In the genomic region with DNA sequence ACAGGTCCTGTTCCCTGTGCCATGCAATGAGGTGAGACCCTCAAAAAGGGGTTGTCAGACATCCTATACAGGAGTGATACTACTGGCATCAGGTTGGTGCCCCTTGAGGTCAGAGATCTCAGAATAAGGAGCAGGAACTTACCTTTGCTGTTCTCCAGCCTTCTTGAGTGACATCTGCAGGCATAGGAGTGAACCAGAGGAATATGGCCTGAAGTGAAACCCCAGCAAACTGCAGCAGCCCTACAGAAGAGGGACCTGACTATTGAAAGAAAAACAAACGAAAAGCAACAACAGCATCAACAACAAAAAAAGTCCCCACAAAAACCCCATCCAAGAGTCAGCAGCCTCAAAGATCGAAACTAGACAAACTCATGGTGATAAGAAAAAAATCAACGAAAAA, we compare ENCODE assay signal across 39 cellular contexts.
"Had no signal": no experiment of that assay in that cellular context is flagged by ENCODE, and none has a peak within 500 bp of the region (broad histone marks: within the 10 kb centered on the region; RNA-seq: fewer than 3 reads in every experiment).

No MANE protein-coding gene starts in this region.

- FAIRE-seq: astrocyte, bronchial epithelial cell had no signal

- H3K27ac Mint-ChIP-seq: activated naive CD4-positive, alpha-beta T cell treated with anti-CD3 and anti-CD28 coated beads for 36 hours; activated naive CD4-positive, alpha-beta T cell treated with anti-CD3 and anti-CD28 coated beads, Interleukin-2, amount 10 ng/mL, durations not matched to agents 7 days and 5 days; activated naive CD4-positive, alpha-beta T cell treated with anti-CD3 and anti-CD28 coated beads, Interleukin-2, amount 50 U/mL, for 24 hours; activated naive CD4-positive, alpha-beta T cell treated with anti-CD3 and anti-CD28 coated beads, Interleukin-2, amount 50 U/mL, for 72 hours; activated naive CD8-positive, alpha-beta T cell; activated naive CD8-positive, alpha-beta T cell treated with anti-CD3 and anti-CD28 coated beads for 36 hours; activated naive CD8-positive, alpha-beta T cell treated with anti-CD3 and anti-CD28 coated beads, Interleukin-2, amount 10 ng/mL, durations not matched to agents 7 days and 5 days; activated naive CD8-positive, alpha-beta T cell treated with anti-CD3 and anti-CD28 coated beads, Interleukin-2, amount 50 U/mL, for 24 hours; activated T-cell treated with anti-CD3 and anti-CD28 coated beads, Interleukin-2, amount 50 U/mL, for 24 hours; activated T-cell treated with anti-CD3 and anti-CD28 coated beads, Interleukin-2, amount 50 U/mL, for 72 hours; activated T-helper 1 cell treated with anti-CD3 and anti-CD28 coated beads, Interleukin-12 subunit alpha, Interleukin-12 subunit beta, Interleukin-2, Interleukin-4 antibody, amounts not matched to agents 30 ng/mL and 10 ng/mL and 1 ng/mL, durations not matched to agents 14 hours and 24 hours and 36 hours; activated T-helper 17 cell treated with anti-CD3 and anti-CD28 coated beads, Interleukin-2, amount 50 U/mL, for 72 hours; activated T-helper 2 cell treated with anti-CD3 and anti-CD28 coated beads, Interferon-gamma antibody, Interleukin-2, Interleukin-4, amounts not matched to agents 10 μg/mL and 5 μg/mL and 100 μg/mL, durations not matched to agents 14 hours and 24 hours and 36 hours; brain had no signal

- DNase-seq: activated effector memory CD4-positive, alpha-beta T cell treated with anti-CD3 and anti-CD28 coated beads, Interleukin-2, amount 50 U/mL, for 16 hours; activated effector memory CD4-positive, alpha-beta T cell treated with Interleukin-2 at 50 U/mL for 16 hours; activated gamma-delta T cell; activated gamma-delta T cell treated with Interleukin-2 at 50 U/mL for 16 hours; activated naive CD4-positive, alpha-beta T cell; activated naive CD4-positive, alpha-beta T cell treated with anti-CD3 and anti-CD28 coated beads for 36 hours; activated naive CD4-positive, alpha-beta T cell treated with anti-CD3 and anti-CD28 coated beads, Interleukin-2, amount 10 ng/mL, durations not matched to agents 7 days and 5 days; activated naive CD4-positive, alpha-beta T cell treated with anti-CD3 and anti-CD28 coated beads, Interleukin-2, amount 50 U/mL, for 16 hours; activated naive CD4-positive, alpha-beta T cell treated with Interleukin-2 at 50 U/mL for 16 hours; activated naive CD8-positive, alpha-beta T cell treated with anti-CD3 and anti-CD28 coated beads for 36 hours; activated naive CD8-positive, alpha-beta T cell treated with anti-CD3 and anti-CD28 coated beads, Interleukin-2, amount 10 ng/mL, durations not matched to agents 7 days and 5 days; activated naive CD8-positive, alpha-beta T cell treated with anti-CD3 and anti-CD28 coated beads, Interleukin-2, amount 50 U/mL, for 24 hours; activated T-cell treated with anti-CD3 and anti-CD28 coated beads, Interleukin-2, amount 50 U/mL, for 24 hours; activated T-cell treated with anti-CD3 and anti-CD28 coated beads, Interleukin-2, amount 50 U/mL, for 4 hours; activated T-cell treated with anti-CD3 and anti-CD28 coated beads, Interleukin-2, amount 50 U/mL, for 48 hours; activated T-cell treated with anti-CD3 and anti-CD28 coated beads, Interleukin-2, amount 50 U/mL, for 72 hours; adrenal gland; amniotic stem cell; amygdala; anterior cingulate cortex; aorta; body of pancreas; brain microvascular endothelial cell; caudate nucleus; central memory CD4-positive, alpha-beta T cell; cerebellar nuclear complex had no signal

- H3K4me1 Mint-ChIP-seq: activated naive CD4-positive, alpha-beta T cell treated with anti-CD3 and anti-CD28 coated beads, Interleukin-2, amount 10 ng/mL, durations not matched to agents 7 days and 5 days; activated naive CD4-positive, alpha-beta T cell treated with anti-CD3 and anti-CD28 coated beads, Interleukin-2, amount 50 U/mL, for 24 hours; activated naive CD8-positive, alpha-beta T cell treated with anti-CD3 and anti-CD28 coated beads for 36 hours; activated naive CD8-positive, alpha-beta T cell treated with anti-CD3 and anti-CD28 coated beads, Interleukin-2, amount 10 ng/mL, durations not matched to agents 7 days and 5 days; activated naive CD8-positive, alpha-beta T cell treated with anti-CD3 and anti-CD28 coated beads, Interleukin-2, amount 50 U/mL, for 24 hours; activated T-helper 17 cell treated with anti-CD3 and anti-CD28 coated beads, Interleukin-2, amount 50 U/mL, for 72 hours; brain; central memory CD8-positive, alpha-beta T cell had no signal

- H3K36me3 ChIP-seq: adrenal gland, ascending aorta, brain microvascular endothelial cell, breast epithelium, cardiac muscle cell had no signal

- H3K4me3 ChIP-seq: adrenal gland, ascending aorta, body of pancreas, breast epithelium, cardiac muscle cell had no signal

- H3K9me3 ChIP-seq: adrenal gland, body of pancreas had no signal

- H3K4me1 ChIP-seq: adrenal gland, ascending aorta, body of pancreas, breast epithelium had no signal

- H3K27me3 ChIP-seq: adrenal gland, ascending aorta, body of pancreas, brain microvascular endothelial cell, breast epithelium, cardiac muscle cell had no signal

- H3K4me3 Mint-ChIP-seq: activated naive CD4-positive, alpha-beta T cell treated with anti-CD3 and anti-CD28 coated beads for 36 hours; activated naive CD4-positive, alpha-beta T cell treated with anti-CD3 and anti-CD28 coated beads, Interleukin-2, amount 10 ng/mL, durations not matched to agents 7 days and 5 days; activated naive CD4-positive, alpha-beta T cell treated with anti-CD3 and anti-CD28 coated beads, Interleukin-2, amount 50 U/mL, for 24 hours; activated naive CD8-positive, alpha-beta T cell; activated naive CD8-positive, alpha-beta T cell treated with anti-CD3 and anti-CD28 coated beads for 36 hours; activated naive CD8-positive, alpha-beta T cell treated with anti-CD3 and anti-CD28 coated beads, Interleukin-2, amount 10 ng/mL, durations not matched to agents 7 days and 5 days; activated naive CD8-positive, alpha-beta T cell treated with anti-CD3 and anti-CD28 coated beads, Interleukin-2, amount 50 U/mL, for 24 hours; activated T-cell treated with anti-CD3 and anti-CD28 coated beads, Interleukin-2, amount 50 U/mL, for 24 hours; activated T-cell treated with anti-CD3 and anti-CD28 coated beads, Interleukin-2, amount 50 U/mL, for 4 hours; activated T-cell treated with anti-CD3 and anti-CD28 coated beads, Interleukin-2, amount 50 U/mL, for 72 hours; activated T-helper 1 cell treated with anti-CD3 and anti-CD28 coated beads, Interleukin-12 subunit alpha, Interleukin-12 subunit beta, Interleukin-2, Interleukin-4 antibody, amounts not matched to agents 30 ng/mL and 10 ng/mL and 1 ng/mL, durations not matched to agents 14 hours and 24 hours and 36 hours; activated T-helper 17 cell treated with anti-CD3 and anti-CD28 coated beads, Interleukin-2, amount 50 U/mL, for 72 hours; brain; central memory CD8-positive, alpha-beta T cell had no signal

- H3K9me3 Mint-ChIP-seq: activated naive CD4-positive, alpha-beta T cell treated with anti-CD3 and anti-CD28 coated beads, Interleukin-2, amount 50 U/mL, for 24 hours; activated naive CD8-positive, alpha-beta T cell treated with anti-CD3 and anti-CD28 coated beads, Interleukin-2, amount 10 ng/mL, durations not matched to agents 7 days and 5 days; activated T-cell treated with anti-CD3 and anti-CD28 coated beads, Interleukin-2, amount 50 U/mL, for 4 hours; activated T-helper 17 cell treated with anti-CD3 and anti-CD28 coated beads, Interleukin-2, amount 50 U/mL, for 72 hours; central memory CD8-positive, alpha-beta T cell had no signal

- H3K27me3 Mint-ChIP-seq: activated naive CD4-positive, alpha-beta T cell treated with anti-CD3 and anti-CD28 coated beads, Interleukin-2, amount 10 ng/mL, durations not matched to agents 7 days and 5 days; brain had no signal

- ATAC-seq: activated naive CD4-positive, alpha-beta T cell treated with anti-CD3 and anti-CD28 coated beads, Interleukin-2, amount 50 U/mL, for 72 hours; activated naive CD8-positive, alpha-beta T cell treated with anti-CD3 and anti-CD28 coated beads, Interleukin-2, amount 50 U/mL, for 24 hours; activated T-cell treated with anti-CD3 and anti-CD28 coated beads, Interleukin-2, amount 50 U/mL, for 4 hours; activated T-cell treated with anti-CD3 and anti-CD28 coated beads, Interleukin-2, amount 50 U/mL, for 72 hours; activated T-helper 17 cell treated with anti-CD3 and anti-CD28 coated beads, Interleukin-2, amount 50 U/mL, for 72 hours; body of pancreas had no signal

- H3K27ac ChIP-seq: adrenal gland, ascending aorta, body of pancreas, brain microvascular endothelial cell, breast epithelium, cardiac muscle cell had no signal

- H3K36me3 Mint-ChIP-seq: activated naive CD4-positive, alpha-beta T cell treated with anti-CD3 and anti-CD28 coated beads, Interleukin-2, amount 10 ng/mL, durations not matched to agents 7 days and 5 days; activated naive CD4-positive, alpha-beta T cell treated with anti-CD3 and anti-CD28 coated beads, Interleukin-2, amount 50 U/mL, for 24 hours; activated naive CD4-positive, alpha-beta T cell treated with anti-CD3 and anti-CD28 coated beads, Interleukin-2, amount 50 U/mL, for 72 hours; activated naive CD8-positive, alpha-beta T cell; activated naive CD8-positive, alpha-beta T cell treated with anti-CD3 and anti-CD28 coated beads for 36 hours; activated naive CD8-positive, alpha-beta T cell treated with anti-CD3 and anti-CD28 coated beads, Interleukin-2, amount 10 ng/mL, durations not matched to agents 7 days and 5 days; brain had no signal
